Comparison of ENCODE assay signal across 1 cellular context in genomic region chr21:45868488-45868887, GRCh38.
TF ChIP-seq lines count a peak whose summit lies in the region.

No MANE protein-coding gene starts in this region.

TF ChIP-seq in IMR-90, 13 proteins besides CTCF, POLR2A, EP300 and RAD21:
- TF ChIP-seq MAFK (IDR thresholded peaks at IDR 0.05; ENCODE audit: low read depth, low read length): no peak
- TF ChIP-seq BHLHE40 (IDR thresholded peaks at IDR 0.05; ENCODE audit: low read depth, low read length): no peak
- no peak for TF ChIP-seq NFE2L2 (IDR thresholded peaks at IDR 0.05; ENCODE audit: low read depth, low read length)
- no peak for TF ChIP-seq MAZ (IDR thresholded peaks at IDR 0.05; ENCODE audit: borderline replicate concordance, low read depth, low read length)
- TF ChIP-seq FOS (IDR thresholded peaks at IDR 0.05; ENCODE audit: low read depth, low read length): no peak
- TF ChIP-seq, protein P1, sequence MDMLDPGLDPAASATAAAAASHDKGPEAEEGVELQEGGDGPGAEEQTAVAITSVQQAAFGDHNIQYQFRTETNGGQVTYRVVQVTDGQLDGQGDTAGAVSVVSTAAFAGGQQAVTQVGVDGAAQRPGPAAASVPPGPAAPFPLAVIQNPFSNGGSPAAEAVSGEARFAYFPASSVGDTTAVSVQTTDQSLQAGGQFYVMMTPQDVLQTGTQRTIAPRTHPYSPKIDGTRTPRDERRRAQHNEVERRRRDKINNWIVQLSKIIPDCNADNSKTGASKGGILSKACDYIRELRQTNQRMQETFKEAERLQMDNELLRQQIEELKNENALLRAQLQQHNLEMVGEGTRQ (IDR thresholded peaks at IDR 0.05; ENCODE audit: low read depth, low read length): no peak
- TF ChIP-seq CHD1 (IDR thresholded peaks at IDR 0.05; ENCODE audit: low read depth, low read length): no peak
- TF ChIP-seq RFX5 (IDR thresholded peaks at IDR 0.05; ENCODE audit: low read depth, low read length): no peak
- TF ChIP-seq SMC3 (IDR thresholded peaks at IDR 0.05; ENCODE audit: low read depth, low read length): no peak
- TF ChIP-seq CEBPB (IDR thresholded peaks at IDR 0.05; ENCODE audit: low read depth, low read length): no peak
- no peak for TF ChIP-seq RCOR1 (IDR thresholded peaks at IDR 0.05; ENCODE audit: insufficient replicate concordance, low read length)
- TF ChIP-seq, protein P2, sequence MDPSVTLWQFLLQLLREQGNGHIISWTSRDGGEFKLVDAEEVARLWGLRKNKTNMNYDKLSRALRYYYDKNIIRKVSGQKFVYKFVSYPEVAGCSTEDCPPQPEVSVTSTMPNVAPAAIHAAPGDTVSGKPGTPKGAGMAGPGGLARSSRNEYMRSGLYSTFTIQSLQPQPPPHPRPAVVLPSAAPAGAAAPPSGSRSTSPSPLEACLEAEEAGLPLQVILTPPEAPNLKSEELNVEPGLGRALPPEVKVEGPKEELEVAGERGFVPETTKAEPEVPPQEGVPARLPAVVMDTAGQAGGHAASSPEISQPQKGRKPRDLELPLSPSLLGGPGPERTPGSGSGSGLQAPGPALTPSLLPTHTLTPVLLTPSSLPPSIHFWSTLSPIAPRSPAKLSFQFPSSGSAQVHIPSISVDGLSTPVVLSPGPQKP (IDR thresholded peaks at IDR 0.05; ENCODE audit: borderline replicate concordance, low read depth, low read length): no peak
- no peak for TF ChIP-seq MXI1 (IDR thresholded peaks at IDR 0.05; ENCODE audit: borderline replicate concordance, low read depth, low read length)
